In the genomic region with DNA sequence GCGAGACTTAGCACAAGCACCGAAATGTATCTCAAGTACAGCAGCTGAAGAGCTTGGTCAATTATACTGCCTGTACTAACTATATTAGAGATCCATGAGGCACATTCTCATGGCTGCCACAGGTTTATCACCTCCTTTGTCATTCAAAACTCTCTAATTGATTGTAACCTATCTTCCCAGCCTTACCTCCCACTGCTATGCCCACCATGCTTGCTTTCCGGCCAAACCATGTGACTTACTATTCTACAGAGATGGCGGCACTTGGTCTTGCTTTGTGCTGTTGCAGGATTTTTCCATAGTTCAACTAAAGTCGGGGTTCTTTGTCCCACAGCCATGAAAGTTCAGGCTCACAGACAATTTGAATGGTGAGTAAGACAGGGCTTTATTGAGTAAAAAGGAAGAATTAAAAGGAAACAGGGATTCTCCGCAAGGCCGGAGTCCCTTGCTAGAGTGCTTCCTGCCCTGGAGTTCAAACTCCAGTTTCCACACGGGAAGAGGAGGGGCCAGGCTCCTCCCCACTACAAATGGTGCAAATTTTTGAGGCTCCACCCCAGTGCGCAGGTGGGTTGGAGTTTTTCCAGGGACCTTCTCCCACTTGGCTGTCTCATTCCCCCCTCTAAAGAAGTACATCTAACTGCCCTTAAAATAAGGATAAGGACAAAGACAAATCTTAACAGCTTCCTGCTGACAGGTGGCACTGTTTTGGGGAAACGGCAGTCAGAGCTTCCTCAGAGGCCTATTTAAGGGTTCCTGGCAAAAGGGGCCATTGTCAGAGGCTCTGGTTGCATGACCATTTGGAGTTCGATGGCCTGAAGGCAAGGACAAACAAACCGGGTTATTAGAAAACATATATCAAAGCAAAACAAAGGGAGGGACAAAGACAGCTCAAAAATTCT, we compare ENCODE assay signal across 1 cellular context.
TF ChIP-seq lines count a peak whose summit lies in the region.

No MANE protein-coding gene starts in this region.

TF ChIP-seq in GM23338, 12 proteins besides CTCF, POLR2A, EP300 and RAD21 (continued from another document):
- TF ChIP-seq ZNF462 (CRISPR knock-in tag; IDR thresholded peaks at IDR 0.05) = no peak
- TF ChIP-seq EZH2phosphoT487 (IDR thresholded peaks at IDR 0.05; ENCODE audit: unreplicated experiment) = no peak
- TF ChIP-seq ZNF331 (CRISPR knock-in tag; IDR thresholded peaks at IDR 0.05; ENCODE audit: low read depth) = no peak
- TF ChIP-seq NANOG (IDR thresholded peaks at IDR 0.05; ENCODE audit: borderline replicate concordance) = no peak
- TF ChIP-seq ETS1 (IDR thresholded peaks at IDR 0.05) = no peak
- no peak for TF ChIP-seq ZNF114 (CRISPR knock-in tag; IDR thresholded peaks at IDR 0.05)
- no peak for TF ChIP-seq STAT1 (IDR thresholded peaks at IDR 0.05; ENCODE audit: unreplicated experiment)
- TF ChIP-seq EZH2 (IDR thresholded peaks at IDR 0.05; ENCODE audit: low read depth, unreplicated experiment) = no peak
